ENCODE assay signal across 14 cellular contexts in the genomic region with DNA sequence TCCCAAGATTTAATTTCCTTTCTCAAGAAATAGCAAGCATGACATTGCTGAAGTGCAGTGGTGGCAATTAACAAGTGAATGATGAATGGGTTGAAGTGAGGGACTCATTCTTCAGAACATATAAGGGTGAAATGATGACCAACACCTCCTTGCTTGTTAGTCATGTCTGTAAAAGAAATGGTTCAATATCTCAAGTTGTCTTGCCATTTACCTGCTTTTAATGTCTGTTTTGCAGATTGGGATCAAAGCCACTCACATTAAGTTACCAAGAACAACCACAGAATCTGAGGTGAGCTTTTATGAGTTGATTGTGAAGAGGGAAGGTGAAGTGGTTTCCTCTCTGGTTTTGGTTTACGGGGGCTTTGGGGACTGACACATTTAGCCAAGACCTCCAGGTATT. TPM values are rescaled to one million over a fixed set of nuclear protein-coding genes. Genes with fewer than 3 reads are reported as not detected.
DNase-seq lines count a peak whose midpoint lies in the region; ATAC-seq and TF ChIP-seq lines count a peak whose summit lies in the region.
"Had no signal": no experiment of that assay in that cellular context is flagged by ENCODE, and none has a peak within 500 bp of the region (broad histone marks: within the 10 kb centered on the region; RNA-seq: fewer than 3 reads in every experiment).

No MANE protein-coding gene starts in this region.

- H3K9me3 Mint-ChIP-seq in activated CD4-positive, alpha-beta T cell treated with anti-CD3 and anti-CD28 coated beads, Interleukin-2, amount 10 ng/mL, durations not matched to agents 7 days and 5 days, result no peaks in the 10 kb centered on the region
- no peaks in the 10 kb centered on the region for H3K9me3 Mint-ChIP-seq in activated T-helper 17 cell treated with anti-CD3 and anti-CD28 coated beads, Interleukin-2, amount 50 U/mL, for 72 hours
- H3K9me3 Mint-ChIP-seq in stimulated activated effector memory CD8-positive, alpha-beta T cell treated with anti-CD3 and anti-CD28 coated beads, Interleukin-12 subunit alpha, Interleukin-12 subunit beta, amount 100 ng/mL, for 72 hours, result no peaks in the 10 kb centered on the region
- H3K9me3 Mint-ChIP-seq: CD14-positive monocyte; CD8-positive, alpha-beta memory T cell had no signal

- no peaks in the 10 kb centered on the region for H3K36me3 ChIP-seq in mucosa of descending colon (ENCODE audit: low read depth)
- H3K36me3 ChIP-seq in effector memory CD4-positive, alpha-beta T cell (ENCODE audit: control insufficient read depth, insufficient read depth, low read length), result peaks cover 11% of the 10 kb centered on the region

- H3K4me3 Mint-ChIP-seq in activated CD4-positive, alpha-beta T cell treated with anti-CD3 and anti-CD28 coated beads, Interleukin-2, amount 10 ng/mL, durations not matched to agents 7 days and 5 days, result no peak overlapping the region
- no peak overlapping the region for H3K4me3 Mint-ChIP-seq in activated T-helper 17 cell treated with anti-CD3 and anti-CD28 coated beads, Interleukin-2, amount 50 U/mL, for 72 hours
- H3K4me3 Mint-ChIP-seq in stimulated activated effector memory CD8-positive, alpha-beta T cell treated with anti-CD3 and anti-CD28 coated beads, Interleukin-12 subunit alpha, Interleukin-12 subunit beta, amount 100 ng/mL, for 72 hours, result no peak overlapping the region
- H3K4me3 Mint-ChIP-seq: CD14-positive monocyte; CD8-positive, alpha-beta memory T cell had no signal

- H3K27ac Mint-ChIP-seq in activated CD4-positive, alpha-beta T cell treated with anti-CD3 and anti-CD28 coated beads, Interleukin-2, amount 10 ng/mL, durations not matched to agents 7 days and 5 days, result peak overlapping the region; percentile 36
- H3K27ac Mint-ChIP-seq in activated T-helper 17 cell treated with anti-CD3 and anti-CD28 coated beads, Interleukin-2, amount 50 U/mL, for 72 hours, result no peak overlapping the region
- H3K27ac Mint-ChIP-seq in stimulated activated effector memory CD8-positive, alpha-beta T cell treated with anti-CD3 and anti-CD28 coated beads, Interleukin-12 subunit alpha, Interleukin-12 subunit beta, amount 100 ng/mL, for 72 hours, result no peak overlapping the region
- H3K27ac Mint-ChIP-seq: CD14-positive monocyte had no signal

- peak; percentile 18 for ATAC-seq in activated T-helper 17 cell treated with anti-CD3 and anti-CD28 coated beads, Interleukin-2, amount 50 U/mL, for 72 hours (replicated peaks)
- ATAC-seq in stimulated activated effector memory CD8-positive, alpha-beta T cell treated with anti-CD3 and anti-CD28 coated beads, Interleukin-12 subunit alpha, Interleukin-12 subunit beta, amount 100 ng/mL, for 72 hours, result peak; percentile 57
- ATAC-seq in mucosa of descending colon, result no peak

- no peak for DNase-seq in activated CD4-positive, alpha-beta T cell treated with anti-CD3 and anti-CD28 coated beads, Interleukin-2, amount 10 ng/mL, durations not matched to agents 7 days and 5 days
- DNase-seq in activated CD4-positive, alpha-beta T cell treated with anti-CD3 and anti-CD28 coated beads, Interleukin-2, amount 50 U/mL, for 48 hours, result no peak
- DNase-seq in Jurkat, Clone E6-1 (ENCODE audit: low read depth, low spot score), result peak; percentile 24
- no peak for DNase-seq in stimulated activated effector memory CD8-positive, alpha-beta T cell treated with anti-CD3 and anti-CD28 coated beads, Interleukin-12 subunit alpha, Interleukin-12 subunit beta, amount 100 ng/mL, for 72 hours (ENCODE audit: low spot score in 2 of 2)
- DNase-seq in mucosa of descending colon, result no peak
- no peak for DNase-seq in effector memory CD4-positive, alpha-beta T cell
- DNase-seq: Caco-2; CD8-positive, alpha-beta memory T cell; DMS53; GF-D8 had no signal

- peaks cover 44% of the 10 kb centered on the region for H3K36me3 Mint-ChIP-seq in activated CD4-positive, alpha-beta T cell treated with anti-CD3 and anti-CD28 coated beads, Interleukin-2, amount 10 ng/mL, durations not matched to agents 7 days and 5 days (ENCODE audit: low read depth)
- H3K36me3 Mint-ChIP-seq in activated T-helper 17 cell treated with anti-CD3 and anti-CD28 coated beads, Interleukin-2, amount 50 U/mL, for 72 hours (ENCODE audit: low read depth), result peaks cover 92% of the 10 kb centered on the region
- peaks cover 87% of the 10 kb centered on the region for H3K36me3 Mint-ChIP-seq in stimulated activated effector memory CD8-positive, alpha-beta T cell treated with anti-CD3 and anti-CD28 coated beads, Interleukin-12 subunit alpha, Interleukin-12 subunit beta, amount 100 ng/mL, for 72 hours

- POLR2A ChIA-PET in activated CD4-positive, alpha-beta T cell treated with anti-CD3 and anti-CD28 coated beads, Interleukin-2, amount 10 ng/mL, durations not matched to agents 7 days and 5 days (lab: Charles Lee), result interaction anchor here (0.7 kb wide), 1 partner anchor 779 kb away, joined by 6 read pairs; no protein-coding TSS in a partner anchor

- H3K9me3 ChIP-seq in mucosa of descending colon, result no peaks in the 10 kb centered on the region
- no peaks in the 10 kb centered on the region for H3K9me3 ChIP-seq in effector memory CD4-positive, alpha-beta T cell (ENCODE audit: control insufficient read depth, low read length)
- H3K9me3 ChIP-seq: Caco-2, HAP-1 had no signal

- peaks cover 26% of the 10 kb centered on the region for H3K4me1 Mint-ChIP-seq in activated CD4-positive, alpha-beta T cell treated with anti-CD3 and anti-CD28 coated beads, Interleukin-2, amount 10 ng/mL, durations not matched to agents 7 days and 5 days
- no peaks in the 10 kb centered on the region for H3K4me1 Mint-ChIP-seq in activated T-helper 17 cell treated with anti-CD3 and anti-CD28 coated beads, Interleukin-2, amount 50 U/mL, for 72 hours
- H3K4me1 Mint-ChIP-seq in stimulated activated effector memory CD8-positive, alpha-beta T cell treated with anti-CD3 and anti-CD28 coated beads, Interleukin-12 subunit alpha, Interleukin-12 subunit beta, amount 100 ng/mL, for 72 hours, result peaks cover 31% of the 10 kb centered on the region
- H3K4me1 Mint-ChIP-seq: CD14-positive monocyte had no signal

- H3K27me3 ChIP-seq in effector memory CD4-positive, alpha-beta T cell (replicated peaks; ENCODE audit: control insufficient read depth, insufficient read depth, low read length, poor library complexity, severe bottlenecking), result no peaks in the 10 kb centered on the region

- H3K27ac ChIP-seq in effector memory CD4-positive, alpha-beta T cell (ENCODE audit: insufficient read depth, low read length, poor library complexity, severe bottlenecking), result no peak overlapping the region
- H3K27ac ChIP-seq: 22Rv1 had no signal

- TF ChIP-seq CTCF in mucosa of descending colon (IDR thresholded peaks at IDR 0.05), result no peak

- CTCF ChIA-PET in activated CD4-positive, alpha-beta T cell treated with anti-CD3 and anti-CD28 coated beads, Interleukin-2, amount 10 ng/mL, durations not matched to agents 7 days and 5 days (lab: Charles Lee), result interaction anchor here (1.3 kb wide), 1 partner anchor 9 kb away, joined by 3 read pairs; no protein-coding TSS in a partner anchor

- intact Hi-C loops in mucosa of descending colon (cut with DNase I, micrococcal nuclease), result no loop called here

- H3K4me1 ChIP-seq in mucosa of descending colon (ENCODE audit: low read depth), result no peaks in the 10 kb centered on the region
- H3K4me1 ChIP-seq in effector memory CD4-positive, alpha-beta T cell (ENCODE audit: control insufficient read depth, insufficient read depth, low read length, poor library complexity, severe bottlenecking), result no peaks in the 10 kb centered on the region

- no peak overlapping the region for H3K4me3 ChIP-seq in Jurkat, Clone E6-1 (ENCODE audit: low read length)
- H3K4me3 ChIP-seq in mucosa of descending colon, result no peak overlapping the region
- H3K4me3 ChIP-seq in effector memory CD4-positive, alpha-beta T cell (ENCODE audit: insufficient read depth, low read depth, low read length, poor library complexity, severe bottlenecking), result no peak overlapping the region
- H3K4me3 ChIP-seq: HAP-1 had no signal

- no peaks in the 10 kb centered on the region for H3K27me3 Mint-ChIP-seq in activated CD4-positive, alpha-beta T cell treated with anti-CD3 and anti-CD28 coated beads, Interleukin-2, amount 10 ng/mL, durations not matched to agents 7 days and 5 days
- no peaks in the 10 kb centered on the region for H3K27me3 Mint-ChIP-seq in activated T-helper 17 cell treated with anti-CD3 and anti-CD28 coated beads, Interleukin-2, amount 50 U/mL, for 72 hours
- H3K27me3 Mint-ChIP-seq: CD8-positive, alpha-beta memory T cell had no signal

RNA-seq across cellular contexts. Expression of gene MTHFD1, which starts 24.1 kb away (rescaled TPM):
- total RNA-seq in activated CD4-positive, alpha-beta T cell treated with anti-CD3 and anti-CD28 coated beads, Interleukin-2, amount 10 ng/mL, durations not matched to agents 7 days and 5 days, result 100 to 1,000 TPM; 165 to 166 TPM
- 212 TPM for polyA plus RNA-seq in Jurkat, Clone E6-1 (2012; ENCODE audit: insufficient read depth, insufficient read length)
- 100 to 1,000 TPM; 142 to 282 TPM for total RNA-seq in activated T-helper 17 cell treated with anti-CD3 and anti-CD28 coated beads, Interleukin-2, amount 50 U/mL, for 72 hours
- 10 to 100 TPM; 35.9 to 73.3 (median 37.3) TPM for total RNA-seq in mucosa of descending colon

RNA-seq across cellular contexts. Expression of gene AKAP5, which starts 53.1 kb away (rescaled TPM):
- under 1 TPM; 0.89 to 0.99 TPM for total RNA-seq in activated CD4-positive, alpha-beta T cell treated with anti-CD3 and anti-CD28 coated beads, Interleukin-2, amount 10 ng/mL, durations not matched to agents 7 days and 5 days
- polyA plus RNA-seq in Jurkat, Clone E6-1 (2012; ENCODE audit: insufficient read depth, insufficient read length), result 1.9 TPM
- total RNA-seq in activated T-helper 17 cell treated with anti-CD3 and anti-CD28 coated beads, Interleukin-2, amount 50 U/mL, for 72 hours, result 1 to 10 TPM in 1 of 2 donors, under 1 TPM in 1; 0.82 to 1.0 TPM
- total RNA-seq in mucosa of descending colon, result 1 to 10 TPM; 3.9 to 8.0 (median 7.4) TPM
- polyA plus RNA-seq: CD14-positive monocyte had no signal
